22 cellular contexts compared by ENCODE assay signal in genomic region chr17:66850692-66851091, GRCh38. TPM values are rescaled to one million over a fixed set of nuclear protein-coding genes. Genes with fewer than 3 reads are reported as not detected.
"Had no signal": no experiment of that assay in that cellular context is flagged by ENCODE, and none has a peak within 500 bp of the region (broad histone marks: within the 10 kb centered on the region; RNA-seq: fewer than 3 reads in every experiment).

No MANE protein-coding gene starts in this region.

- H3K27ac ChIP-seq: ascending aorta, breast epithelium, gastroesophageal sphincter, neural progenitor cell, tibial artery, uterus had no signal

- H3K4me1 ChIP-seq: ascending aorta, breast epithelium, gastroesophageal sphincter, neural progenitor cell, uterus had no signal

- H3K9ac ChIP-seq: neural progenitor cell had no signal

- H2AFZ ChIP-seq: neural progenitor cell had no signal

- ATAC-seq: activated CD8-positive, alpha-beta memory T cell treated with anti-CD3 and anti-CD28 coated beads, Interleukin-2, amount 10 ng/mL, durations not matched to agents 7 days and 5 days; effector memory CD8-positive, alpha-beta T cell; gastroesophageal sphincter had no signal

- DNase-seq: activated CD4-positive, alpha-beta T cell treated with anti-CD3 and anti-CD28 coated beads for 1 hour; activated CD4-positive, alpha-beta T cell treated with anti-CD3 and anti-CD28 coated beads, Interleukin-2, amount 50 U/mL, for 4 hours; activated CD8-positive, alpha-beta memory T cell treated with anti-CD3 and anti-CD28 coated beads, Interleukin-2, amount 10 ng/mL, durations not matched to agents 7 days and 5 days; activated naive CD4-positive, alpha-beta T cell treated with anti-CD3 and anti-CD28 coated beads, Interleukin-2, amount 10 ng/mL, durations not matched to agents 7 days and 5 days; activated T-cell treated with anti-CD3 and anti-CD28 coated beads, Interleukin-2, amount 50 U/mL, for 1 hour; cerebellar nuclear complex; dermis blood vessel endothelial cell; effector memory CD8-positive, alpha-beta T cell; islet precursor cell; stimulated activated CD4-positive, alpha-beta T cell treated with anti-CD3 and anti-CD28 coated beads, Interleukin-4, amount 100 ng/mL, for 24 hours; stimulated activated naive CD4-positive, alpha-beta T cell; T-helper 9 cell; tibial artery; uterus had no signal

- H3K4me3 ChIP-seq: ascending aorta, breast epithelium, gastroesophageal sphincter, neural progenitor cell, tibial artery, uterus had no signal

- H3K27me3 ChIP-seq: ascending aorta, breast epithelium, neural progenitor cell, tibial artery, uterus had no signal

- H3K9me3 ChIP-seq: ascending aorta, uterus had no signal

- H3K36me3 ChIP-seq: ascending aorta, breast epithelium, gastroesophageal sphincter, neural progenitor cell, tibial artery, uterus had no signal

- H3K4me2 ChIP-seq: neural progenitor cell had no signal

RNA-seq across cellular contexts. Expression of gene CACNG5, which starts 15.8 kb away (rescaled TPM):
- total RNA-seq: activated CD8-positive, alpha-beta memory T cell treated with anti-CD3 and anti-CD28 coated beads, Interleukin-2, amount 10 ng/mL, durations not matched to agents 7 days and 5 days; ascending aorta; breast epithelium; dermis blood vessel endothelial cell; fibroblast of lung; gastroesophageal sphincter; lung microvascular endothelial cell; osteocyte; subcutaneous adipose tissue had no signal
- polyA plus RNA-seq: fibroblast of lung had no signal
